In genomic region chr13:94657167-94657566, GRCh38 we compare ENCODE assay signal across 11 cellular contexts. TPM values are rescaled to one million over a fixed set of nuclear protein-coding genes. Genes with fewer than 3 reads are reported as not detected.
DNase-seq lines count a peak whose midpoint lies in the region; ATAC-seq and TF ChIP-seq lines count a peak whose summit lies in the region.
"Had no signal": no experiment of that assay in that cellular context is flagged by ENCODE, and none has a peak within 500 bp of the region (broad histone marks: within the 10 kb centered on the region; RNA-seq: fewer than 3 reads in every experiment).

No MANE protein-coding gene starts in this region.

- peaks cover 10% of the 10 kb centered on the region for H3K9me3 Mint-ChIP-seq in chondrocyte (ENCODE audit: low read depth)

- H3K27me3 ChIP-seq in GM23248 (replicated peaks; ENCODE audit: insufficient read depth) (peaks cover 6% of the 10 kb centered on the region), left ventricle myocardium inferior (ENCODE audit: low read depth) (peaks cover 11% of the 10 kb centered on the region)

- peaks cover 22% of the 10 kb centered on the region for H3F3A ChIP-seq in GM23248 (ENCODE audit: insufficient read depth)

- ATAC-seq in GM19025 (IDR thresholded peaks at IDR 0.05; ENCODE audit: low read depth, unreplicated experiment) (peak; percentile 28), HG03565 (IDR thresholded peaks at IDR 0.05; ENCODE audit: unreplicated experiment) (peak; percentile 21)

- peaks cover 11% of the 10 kb centered on the region for H3K4me1 ChIP-seq in GM23248 (ENCODE audit: insufficient read depth)
- no peaks in the 10 kb centered on the region for H3K4me1 ChIP-seq in left ventricle myocardium inferior
- H3K4me1 ChIP-seq: parathyroid adenoma had no signal

- peaks cover 4% of the 10 kb centered on the region for H3K36me3 Mint-ChIP-seq in chondrocyte (ENCODE audit: low read depth)

- TF ChIP-seq CTCF in fibroblast of villous mesenchyme (IDR thresholded peaks at IDR 0.05; ENCODE audit: insufficient read depth, low read depth, low read length) (no peak), chondrocyte (IDR thresholded peaks at IDR 0.05) (no peak), left ventricle myocardium inferior (IDR thresholded peaks at IDR 0.05; ENCODE audit: borderline replicate concordance) (no peak)

- peaks cover 11% of the 10 kb centered on the region for H3K4me1 Mint-ChIP-seq in chondrocyte (ENCODE audit: low read depth)

- H3K9me2 ChIP-seq in GM23248 (ENCODE audit: insufficient read depth): no peaks in the 10 kb centered on the region

- WGBS in GM23248 (ENCODE audit: low coverage in 1 of 2, low lambda C conversion rate in 2 of 2, missing lambda C conversion rate in 2 of 2), 2 experiments: 65 to 70% methylated on average over 4 of the region's 4 CpGs

- H4K20me1 ChIP-seq in GM23248 (ENCODE audit: insufficient read depth): no peaks in the 10 kb centered on the region

- H3K4me2 ChIP-seq in GM23248 (ENCODE audit: unreplicated experiment): peak overlapping the region; percentile 58

- peak overlapping the region; percentile 69 for H3K27ac ChIP-seq in GM23248
- no peak overlapping the region for H3K27ac ChIP-seq in left ventricle myocardium inferior (replicated peaks)
- H3K27ac ChIP-seq: coronary artery, parathyroid adenoma had no signal

- H3K27me3 Mint-ChIP-seq in chondrocyte (ENCODE audit: low read depth): peaks cover 12% of the 10 kb centered on the region

- intact Hi-C loops in left ventricle myocardium inferior (cut with micrococcal nuclease): no loop called here

- H3K9me3 ChIP-seq in GM23248 (ENCODE audit: low read depth) (no peaks in the 10 kb centered on the region), left ventricle myocardium inferior (replicated peaks) (peaks cover 25% of the 10 kb centered on the region)

- H3K4me3 ChIP-seq in GM23248: peak overlapping the region; percentile 19; the same call in 1 of the 2 replicates
- no peak overlapping the region for H3K4me3 ChIP-seq in fibroblast of villous mesenchyme (ENCODE audit: low read depth, low read length)
- H3K4me3 ChIP-seq in left ventricle myocardium inferior: no peak overlapping the region
- H3K4me3 ChIP-seq: coronary artery had no signal

- H2AFZ ChIP-seq in GM23248: no peak overlapping the region
- H2AFZ ChIP-seq: parathyroid adenoma had no signal

- H3K36me3 ChIP-seq in GM23248 (ENCODE audit: low read depth) (no peaks in the 10 kb centered on the region), left ventricle myocardium inferior (no peaks in the 10 kb centered on the region)

- H3K27ac Mint-ChIP-seq in chondrocyte (ENCODE audit: unreplicated experiment): no peak overlapping the region

- no peak overlapping the region for H3K4me3 Mint-ChIP-seq in chondrocyte (ENCODE audit: unreplicated experiment)

- in situ Hi-C loops in GM23248 (cut with MboI): loop anchor here (25.0 kb wide), 1 partner anchor 505 kb away; no protein-coding TSS in a partner anchor

- DNase-seq in GM23248 (peak; percentile 65), fibroblast of villous mesenchyme (ENCODE audit: low read depth) (peak; percentile 49), chondrocyte (ENCODE audit: low spot score) (no peak), left ventricle myocardium inferior (no peak), dermis blood vessel endothelial cell (no peak)
- DNase-seq: activated CD4-positive, alpha-beta T cell treated with anti-CD3 and anti-CD28 coated beads for 4 hours; NCI-H748 treated with DMSO at 0.1 percent for 48 hours had no signal

- peak overlapping the region; percentile 38; the same call in 1 of the 2 replicates for H3K9ac ChIP-seq in GM23248
- H3K9ac ChIP-seq: parathyroid adenoma had no signal

- H3K79me2 ChIP-seq in GM23248 (ENCODE audit: insufficient read depth): no peaks in the 10 kb centered on the region
- H3K79me2 ChIP-seq: parathyroid adenoma had no signal

RNA-seq across cellular contexts. Expression of gene SOX21, which starts 55.2 kb away (rescaled TPM):
- total RNA-seq in GM23248 (2014; rRNA removed; shearing (Covaris generic)): not detected in 2 replicates
- polyA plus RNA-seq in GM23248 (2016; fragmentation: Nextera tagmentation; extraction: Ambion mirVana): not detected in 2 replicates
- total RNA-seq in fibroblast of villous mesenchyme (not detected in 2 replicates), chondrocyte (not detected in 3 replicates), left ventricle myocardium inferior (not detected), dermis blood vessel endothelial cell (0.37 TPM in 1 of 2 replicates, not detected in the other)

RNA-seq across cellular contexts. Expression of gene GPR180, which starts 55.5 kb away (rescaled TPM):
- total RNA-seq in GM23248 (2014; rRNA removed; shearing (Covaris generic)): 7.7 and 8.1 TPM in 2 replicates
- polyA plus RNA-seq in GM23248 (2016; fragmentation: Nextera tagmentation; extraction: Ambion mirVana): 5.8 and 6.3 TPM in 2 replicates
- total RNA-seq in fibroblast of villous mesenchyme (12.6 and 28.1 TPM in 2 replicates), chondrocyte (11.2 to 14.1 TPM (median 11.7 TPM) in 3 replicates), left ventricle myocardium inferior (3.6 TPM), dermis blood vessel endothelial cell (10.9 and 13.4 TPM in 2 replicates)

Comparison
In these comparisons a context has a peak if more than half of its experiments do, and no peak if none do; other contexts are left out.
1. DNase-seq: peak in GM23248 (single experiment) and fibroblast of villous mesenchyme (single experiment); none in chondrocyte (single experiment), left ventricle myocardium inferior (single experiment) and dermis blood vessel endothelial cell (single experiment).